Comparison of ENCODE assay signal across 13 cellular contexts in genomic region chr9:4686112-4686511, GRCh38. TPM values are rescaled to one million over a fixed set of nuclear protein-coding genes. Genes with fewer than 3 reads are reported as not detected.
DNase-seq lines count a peak whose midpoint lies in the region; ATAC-seq and TF ChIP-seq lines count a peak whose summit lies in the region.
"Had no signal": no experiment of that assay in that cellular context is flagged by ENCODE, and none has a peak within 500 bp of the region (broad histone marks: within the 10 kb centered on the region; RNA-seq: fewer than 3 reads in every experiment).

No MANE protein-coding gene starts in this region.

- CTCF ChIA-PET in CD8-positive, alpha-beta T cell (lab: Charles Lee), result no interaction called here

- peak overlapping the region; percentile 55 for H3K4me2 ChIP-seq in Loucy (ENCODE audit: low read depth, low read length, poor library complexity, severe bottlenecking)

- H3K4me3 Mint-ChIP-seq in CD8-positive, alpha-beta T cell, result no peak overlapping the region
- H3K4me3 Mint-ChIP-seq in mesothelial cell of epicardium, result no peak overlapping the region

- peaks cover 4% of the 10 kb centered on the region for H3K4me1 ChIP-seq in CD8-positive, alpha-beta T cell (ENCODE audit: insufficient read depth, low read length)
- H3K4me1 ChIP-seq in Loucy (ENCODE audit: insufficient read depth, low read length, poor library complexity, severe bottlenecking), result peaks cover 26% of the 10 kb centered on the region

- H3K79me2 ChIP-seq in Loucy (ENCODE audit: insufficient read depth, low read length), result peaks cover 32% of the 10 kb centered on the region; the same call in 1 of the 2 replicates

- H4K20me1 ChIP-seq in Loucy (ENCODE audit: insufficient read depth, low read length, poor library complexity, severe bottlenecking), result peaks cover 15% of the 10 kb centered on the region

- peaks cover 58% of the 10 kb centered on the region for H3K36me3 Mint-ChIP-seq in CD8-positive, alpha-beta T cell
- H3K36me3 Mint-ChIP-seq in mesothelial cell of epicardium, result peaks cover 6% of the 10 kb centered on the region

- peaks cover 5% of the 10 kb centered on the region for H3K36me3 ChIP-seq in CD8-positive, alpha-beta T cell (ENCODE audit: insufficient read depth, low read length)
- peaks cover 13% of the 10 kb centered on the region; the same call in 1 of the 2 replicates for H3K36me3 ChIP-seq in Loucy (ENCODE audit: insufficient read depth, low read length)

- no peak for ATAC-seq in CD8-positive, alpha-beta T cell

- peaks cover 50% of the 10 kb centered on the region for H3K4me1 Mint-ChIP-seq in CD8-positive, alpha-beta T cell (ENCODE audit: low read depth)
- peaks cover 2% of the 10 kb centered on the region for H3K4me1 Mint-ChIP-seq in mesothelial cell of epicardium

- no peak overlapping the region for H3K4me3 ChIP-seq in CD8-positive, alpha-beta T cell (ENCODE audit: low read depth, low read length)
- H3K4me3 ChIP-seq in Loucy (ENCODE audit: low read length, poor library complexity, severe bottlenecking), result peak overlapping the region; percentile 26
- H3K4me3 ChIP-seq in choroid plexus epithelial cell (ENCODE audit: low read depth, low read length), result no peak overlapping the region
- H3K4me3 ChIP-seq in foreskin fibroblast (ENCODE audit: low read depth in 1 of 2, low read length in 2 of 2), result no peak overlapping the region
- H3K4me3 ChIP-seq: Peyer's patch had no signal

- peak overlapping the region; percentile 25 for H3K9ac ChIP-seq in Loucy (ENCODE audit: low read depth, low read length, poor library complexity, severe bottlenecking)

- no peak overlapping the region for H3K27ac ChIP-seq in CD8-positive, alpha-beta T cell (ENCODE audit: low read depth, low read length)
- H3K27ac ChIP-seq: brain microvascular endothelial cell had no signal

- H3K9me3 Mint-ChIP-seq in CD8-positive, alpha-beta T cell, result no peaks in the 10 kb centered on the region
- no peaks in the 10 kb centered on the region for H3K9me3 Mint-ChIP-seq in mesothelial cell of epicardium

- no peak overlapping the region for H2AFZ ChIP-seq in Loucy (ENCODE audit: low read length)

- TF ChIP-seq CTCF in CD8-positive, alpha-beta T cell (IDR thresholded peaks at IDR 0.05), result no peak
- no peak for TF ChIP-seq CTCF in Loucy (conservative IDR thresholded peaks at IDR 0.05; ENCODE audit: low read length)
- TF ChIP-seq CTCF in choroid plexus epithelial cell (conservative IDR thresholded peaks at IDR 0.05; ENCODE audit: low read depth, low read length), result no peak
- no peak for TF ChIP-seq CTCF in mesothelial cell of epicardium (IDR thresholded peaks at IDR 0.05; ENCODE audit: unreplicated experiment)
- no peak for TF ChIP-seq CTCF in foreskin fibroblast (IDR thresholded peaks at IDR 0.05; ENCODE audit: low read depth, low read length)

- POLR2A ChIA-PET in CD8-positive, alpha-beta T cell (lab: Charles Lee), result no interaction called here

- no peaks in the 10 kb centered on the region for H3K9me3 ChIP-seq in CD8-positive, alpha-beta T cell (ENCODE audit: low read length)
- H3K9me3 ChIP-seq in Loucy (ENCODE audit: insufficient read depth, low read depth, low read length), result no peaks in the 10 kb centered on the region
- H3K9me3 ChIP-seq: Peyer's patch had no signal

- no peaks in the 10 kb centered on the region for H3K27me3 Mint-ChIP-seq in CD8-positive, alpha-beta T cell (ENCODE audit: low read depth)
- H3K27me3 Mint-ChIP-seq in mesothelial cell of epicardium (ENCODE audit: low read depth), result no peaks in the 10 kb centered on the region

- in situ Hi-C loops in KBM-7 (cut with MboI; ENCODE audit: low pct_unique_long_range_greater_than_20kb, low sequenced_read_pairs), result no loop called here

- DNase-seq in CD8-positive, alpha-beta T cell, result no peak
- peak; percentile 53 for DNase-seq in choroid plexus epithelial cell (ENCODE audit: low read depth)
- no peak for DNase-seq in mesothelial cell of epicardium (ENCODE audit: low spot score in 2 of 2, unreplicated experiment in 2 of 2)
- no peak for DNase-seq in T-helper 2 cell
- DNase-seq in KBM-7, result no peak
- no peak for DNase-seq in foreskin fibroblast
- DNase-seq in NK-92 (lab: John Stamatoyannopoulos, UW; ENCODE audit: unreplicated experiment), result no peak
- DNase-seq: brain microvascular endothelial cell, DMS 273 treated with DMSO at 0.1 percent for 48 hours, NCI-H2029, NCI-H526, Peyer's patch had no signal

- no peaks in the 10 kb centered on the region for H3K9me2 ChIP-seq in Loucy (replicated peaks; ENCODE audit: low read depth, low read length)

- H3K27me3 ChIP-seq in CD8-positive, alpha-beta T cell (ENCODE audit: insufficient read depth, low read length), result no peaks in the 10 kb centered on the region
- H3K27me3 ChIP-seq in Loucy (ENCODE audit: insufficient read depth, low read length, poor library complexity, severe bottlenecking), result no peaks in the 10 kb centered on the region
- H3K27me3 ChIP-seq: brain microvascular endothelial cell, Peyer's patch had no signal

- H3F3A ChIP-seq in Loucy (ENCODE audit: low read depth), result no peaks in the 10 kb centered on the region

- intact Hi-C loops in CD8-positive, alpha-beta T cell (cut with DNase I, micrococcal nuclease), result loop anchor here (10.0 kb wide), 2 partner anchors 769 to 1841 kb away; partner anchors contain the start of genes CD274 (in 1 of the 2) and PUM3 (in 1 of the 2)

- peak overlapping the region; percentile 1 for H3K27ac Mint-ChIP-seq in CD8-positive, alpha-beta T cell
- H3K27ac Mint-ChIP-seq in mesothelial cell of epicardium, result peak overlapping the region; percentile 2

RNA-seq across cellular contexts. Expression of gene CDC37L1, which starts 6.7 kb away (rescaled TPM):
- 10 to 100 TPM; 35.1 to 36.1 TPM for total RNA-seq in CD8-positive, alpha-beta T cell
- total RNA-seq in mesothelial cell of epicardium, result 12.6 to 13.2 TPM (median 12.7 TPM) in 3 replicates

RNA-seq across cellular contexts. Expression of gene SPATA6L, which starts 19.8 kb away (rescaled TPM):
- total RNA-seq in CD8-positive, alpha-beta T cell, result 1 to 10 TPM; 2.6 to 3.3 TPM
- total RNA-seq in mesothelial cell of epicardium, result 5.5 to 6.7 TPM (median 6.1 TPM) in 3 replicates

RNA-seq across cellular contexts. Expression of gene PLPP6, which starts 24.0 kb away (rescaled TPM):
- total RNA-seq in CD8-positive, alpha-beta T cell, result 1 to 10 TPM; 4.4 TPM
- 11.3 to 12.7 TPM (median 11.8 TPM) in 3 replicates for total RNA-seq in mesothelial cell of epicardium

RNA-seq across cellular contexts. Expression of gene AK3, which starts 54.9 kb away (rescaled TPM):
- total RNA-seq in CD8-positive, alpha-beta T cell, result 10 to 100 TPM; 15.2 to 18.8 TPM
- total RNA-seq in mesothelial cell of epicardium, result 48.5 to 57.2 TPM (median 54.2 TPM) in 3 replicates
